ENCODE assay signal across 14 cellular contexts in genomic region chr5:64663181-64663580, GRCh38. TPM values are rescaled to one million over a fixed set of nuclear protein-coding genes. Genes with fewer than 3 reads are reported as not detected.
"Had no signal": no experiment of that assay in that cellular context is flagged by ENCODE, and none has a peak within 500 bp of the region (broad histone marks: within the 10 kb centered on the region; RNA-seq: fewer than 3 reads in every experiment).

No MANE protein-coding gene starts in this region.

RNA-seq across cellular contexts. Expression of gene SHISAL2B, which starts 27.1 kb away (rescaled TPM):
- total RNA-seq: ascending aorta; cardiac septum; dermis microvascular lymphatic vessel endothelial cell; glomerular endothelial cell; hepatocyte; left cardiac atrium; lower leg skin; mucosa of gallbladder; naive thymus-derived CD8-positive, alpha-beta T cell; ovary; psoas muscle; smooth muscle cell; T-helper 17 cell; vagina had no signal
- polyA plus RNA-seq: naive thymus-derived CD8-positive, alpha-beta T cell; smooth muscle cell had no signal
